In genomic region chr13:41132512-41133152, GRCh38 we compare ENCODE assay signal across 1 cellular context.
TF ChIP-seq lines count a peak whose summit lies in the region.

Gene KBTBD6, minus strand, starts transcription at chr13:41132802. Its CDS starts 291 bp downstream, at chr13:41132511.

TF ChIP-seq in HepG2, 621 proteins besides CTCF, POLR2A, EP300 and RAD21 (continued from another document and continues in another):
- 0 out of 2 replicates have a peak, but pooled peaks have one; percentile 30 for TF ChIP-seq ZNF503 (CRISPR knock-in tag; IDR thresholded peaks at IDR 0.05)
- peak; percentile 93 for TF ChIP-seq CBFB (CRISPR knock-in tag; IDR thresholded peaks at IDR 0.05)
- TF ChIP-seq AHDC1 (CRISPR knock-in tag; IDR thresholded peaks at IDR 0.05; ENCODE audit: borderline replicate concordance): peak; percentile 59; the same call in 1 of the 2 replicates
- TF ChIP-seq ETV5 (CRISPR knock-in tag; IDR thresholded peaks at IDR 0.05; ENCODE audit: borderline replicate concordance): peak; percentile 49; the same call in 1 of the 2 replicates
- TF ChIP-seq THAP9 (CRISPR knock-in tag; IDR thresholded peaks at IDR 0.05; ENCODE audit: borderline replicate concordance): peak; percentile 61; the same call in 1 of the 2 replicates
- TF ChIP-seq NFKB2 (CRISPR knock-in tag; IDR thresholded peaks at IDR 0.05; ENCODE audit: borderline replicate concordance): peak; percentile 81; the same call in 1 of the 2 replicates
- TF ChIP-seq YEATS2 (CRISPR knock-in tag; IDR thresholded peaks at IDR 0.05; ENCODE audit: borderline replicate concordance): peak; percentile 97
- TF ChIP-seq POLR2G (IDR thresholded peaks at IDR 0.05; ENCODE audit: low read depth, low read length): peak; percentile 93
- no peak for TF ChIP-seq HNF4G (IDR thresholded peaks at IDR 0.05; ENCODE audit: borderline replicate concordance, low read depth, low read length)
- 0 out of 2 replicates have a peak, but pooled peaks have one; percentile 21 for TF ChIP-seq HNF4G (CRISPR knock-in tag; IDR thresholded peaks at IDR 0.05; ENCODE audit: borderline replicate concordance, low read depth)
- peak; percentile 75 for TF ChIP-seq HNRNPLL (IDR thresholded peaks at IDR 0.05; ENCODE audit: low read depth, low read length, poor library complexity, severe bottlenecking)
- peak; percentile 99 for TF ChIP-seq ZFP62 (CRISPR knock-in tag; IDR thresholded peaks at IDR 0.05)
- no peak for TF ChIP-seq SOX6 (IDR thresholded peaks at IDR 0.05)
- peak; percentile 60; the same call in 1 of the 2 replicates for TF ChIP-seq SOX6 (CRISPR knock-in tag; IDR thresholded peaks at IDR 0.05)
- peak; percentile 88; the same call in 1 of the 2 replicates for TF ChIP-seq ZMYM4 (CRISPR knock-in tag; IDR thresholded peaks at IDR 0.05)
- TF ChIP-seq ISL2 (CRISPR knock-in tag; IDR thresholded peaks at IDR 0.05): peak; percentile 64
- TF ChIP-seq ARID4A (CRISPR knock-in tag; IDR thresholded peaks at IDR 0.05; ENCODE audit: borderline replicate concordance): peak; percentile 87; the same call in 1 of the 2 replicates
- peak; percentile 56 for TF ChIP-seq NFYB (CRISPR knock-in tag; IDR thresholded peaks at IDR 0.05)
- TF ChIP-seq ETV6 (CRISPR knock-in tag; conservative IDR thresholded peaks at IDR 0.05): 0 out of 2 replicates have a peak, but pooled peaks have one; percentile 45
- peak; percentile 86; the same call in 1 of the 2 replicates for TF ChIP-seq ZNF619 (CRISPR knock-in tag; IDR thresholded peaks at IDR 0.05)
- TF ChIP-seq SALL2 (CRISPR knock-in tag; IDR thresholded peaks at IDR 0.05): peak; percentile 41; the same call in 1 of the 2 replicates
- no peak for TF ChIP-seq RORA (CRISPR knock-in tag; IDR thresholded peaks at IDR 0.05)
- TF ChIP-seq ZNF468 (CRISPR knock-in tag; IDR thresholded peaks at IDR 0.05): no peak; the same call in 1 of the 2 replicates
- peak; percentile 52; the same call in 1 of the 2 replicates for TF ChIP-seq MAZ (IDR thresholded peaks at IDR 0.05; ENCODE audit: borderline replicate concordance, low read depth, low read length)
- TF ChIP-seq MAZ (CRISPR knock-in tag; IDR thresholded peaks at IDR 0.05; ENCODE audit: low read depth): no peak
- peak; percentile 72; the same call in 1 of the 2 replicates for TF ChIP-seq NFATC3 (CRISPR knock-in tag; IDR thresholded peaks at IDR 0.05)
- TF ChIP-seq PHB2 (IDR thresholded peaks at IDR 0.05; ENCODE audit: partially characterized antibody): no peak
- no peak for TF ChIP-seq GATA4 (IDR thresholded peaks at IDR 0.05; ENCODE audit: borderline replicate concordance, low read depth)
- TF ChIP-seq ZNF512B (CRISPR knock-in tag; IDR thresholded peaks at IDR 0.05; ENCODE audit: borderline replicate concordance): no peak
- TF ChIP-seq POGK (CRISPR knock-in tag; conservative IDR thresholded peaks at IDR 0.05): peak; percentile 34; the same call in 1 of the 2 replicates
- TF ChIP-seq IRF2 (CRISPR knock-in tag; IDR thresholded peaks at IDR 0.05): peak; percentile 99
- peak; percentile 25; the same call in 1 of the 2 replicates for TF ChIP-seq NAIF1 (CRISPR knock-in tag; IDR thresholded peaks at IDR 0.05; ENCODE audit: borderline replicate concordance)
- TF ChIP-seq TARDBP (CRISPR knock-in tag; IDR thresholded peaks at IDR 0.05): peak; percentile 72
- peak; percentile 58 for TF ChIP-seq NFYC (CRISPR knock-in tag; IDR thresholded peaks at IDR 0.05)
- TF ChIP-seq MYPOP (CRISPR knock-in tag; IDR thresholded peaks at IDR 0.05): peak; percentile 68; the same call in 1 of the 2 replicates
- TF ChIP-seq NFIB (CRISPR knock-in tag; IDR thresholded peaks at IDR 0.05; ENCODE audit: borderline replicate concordance): no peak
- TF ChIP-seq NRL (CRISPR knock-in tag; IDR thresholded peaks at IDR 0.05; ENCODE audit: borderline replicate concordance): 0 out of 2 replicates have a peak, but pooled peaks have one; percentile 75
